ENCODE assay signal across 2 cellular contexts in genomic region chr2:105842555-105842954, GRCh38.
A peak's percentile ranks its signal among the peaks of the same experiment; 100 is the strongest.
TF ChIP-seq lines count a peak whose summit lies in the region.

No MANE protein-coding gene starts in this region.

TF ChIP-seq in HEK293, 187 proteins besides CTCF, POLR2A, EP300 and RAD21 (continued from another document and continues in another):
- TF ChIP-seq, protein P1, sequence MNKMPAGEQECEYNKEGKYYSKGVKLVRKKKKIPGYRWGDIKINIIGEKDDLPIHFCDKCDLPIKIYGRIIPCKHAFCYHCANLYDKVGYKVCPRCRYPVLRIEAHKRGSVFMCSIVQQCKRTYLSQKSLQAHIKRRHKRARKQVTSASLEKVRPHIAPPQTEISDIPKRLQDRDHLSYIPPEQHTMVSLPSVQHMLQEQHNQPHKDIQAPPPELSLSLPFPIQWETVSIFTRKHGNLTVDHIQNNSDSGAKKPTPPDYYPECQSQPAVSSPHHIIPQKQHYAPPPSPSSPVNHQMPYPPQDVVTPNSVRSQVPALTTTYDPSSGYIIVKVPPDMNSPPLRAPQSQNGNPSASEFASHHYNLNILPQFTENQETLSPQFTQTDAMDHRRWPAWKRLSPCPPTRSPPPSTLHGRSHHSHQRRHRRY (tag by site-specific recombination; IDR thresholded peaks at IDR 0.05): no peak
- TF ChIP-seq KLF16 (tag by site-specific recombination; IDR thresholded peaks at IDR 0.05) (no peak), ZNF514 (tag by site-specific recombination; IDR thresholded peaks at IDR 0.05) (no peak), ZNF112 (tag by site-specific recombination; IDR thresholded peaks at IDR 0.05) (no peak), ZNF548 (tag by site-specific recombination; IDR thresholded peaks at IDR 0.05) (no peak), ZNF629 (tag by site-specific recombination; IDR thresholded peaks at IDR 0.05) (no peak), MZF1 (tag by site-specific recombination; IDR thresholded peaks at IDR 0.05; ENCODE audit: borderline replicate concordance) (no peak), REST (tag by site-specific recombination; IDR thresholded peaks at IDR 0.05) (no peak), ZNF146 (tag by site-specific recombination; IDR thresholded peaks at IDR 0.05) (no peak), ZNF354C (tag by site-specific recombination; IDR thresholded peaks at IDR 0.05; ENCODE audit: borderline replicate concordance, low read depth) (no peak), GLI2 (tag by site-specific recombination; IDR thresholded peaks at IDR 0.05; ENCODE audit: borderline replicate concordance, low read depth) (peak; percentile 52; the same call in 1 of the 2 replicates), ZNF792 (tag by site-specific recombination; IDR thresholded peaks at IDR 0.05) (no peak), ZNF140 (tag by site-specific recombination; IDR thresholded peaks at IDR 0.05) (no peak), ZNF768 (tag by site-specific recombination; IDR thresholded peaks at IDR 0.05) (no peak), HOXC10 (CRISPR knock-in tag; IDR thresholded peaks at IDR 0.05) (no peak), HOXD13 (CRISPR knock-in tag; IDR thresholded peaks at IDR 0.05; ENCODE audit: borderline replicate concordance) (no peak), YY1 (tag by site-specific recombination; IDR thresholded peaks at IDR 0.05) (no peak), ZNF521 (tag by site-specific recombination; IDR thresholded peaks at IDR 0.05) (no peak), ZNF19 (tag by site-specific recombination; IDR thresholded peaks at IDR 0.05; ENCODE audit: low read depth) (no peak), ZNF549 (tag by site-specific recombination; IDR thresholded peaks at IDR 0.05) (no peak)
- TF ChIP-seq, protein P2, sequence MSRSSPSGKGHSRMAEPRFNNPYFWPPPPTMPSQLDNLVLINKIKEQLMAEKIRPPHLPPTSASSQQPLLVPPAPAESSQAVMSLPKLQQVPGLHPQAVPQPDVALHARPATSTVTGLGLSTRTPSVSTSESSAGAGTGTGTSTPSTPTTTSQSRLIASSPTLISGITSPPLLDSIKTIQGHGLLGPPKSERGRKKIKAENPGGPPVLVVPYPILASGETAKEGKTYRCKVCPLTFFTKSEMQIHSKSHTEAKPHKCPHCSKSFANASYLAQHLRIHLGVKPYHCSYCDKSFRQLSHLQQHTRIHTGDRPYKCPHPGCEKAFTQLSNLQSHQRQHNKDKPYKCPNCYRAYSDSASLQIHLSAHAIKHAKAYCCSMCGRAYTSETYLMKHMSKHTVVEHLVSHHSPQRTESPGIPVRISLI (tag by site-specific recombination; IDR thresholded peaks at IDR 0.05): no peak
- TF ChIP-seq, protein P3, sequence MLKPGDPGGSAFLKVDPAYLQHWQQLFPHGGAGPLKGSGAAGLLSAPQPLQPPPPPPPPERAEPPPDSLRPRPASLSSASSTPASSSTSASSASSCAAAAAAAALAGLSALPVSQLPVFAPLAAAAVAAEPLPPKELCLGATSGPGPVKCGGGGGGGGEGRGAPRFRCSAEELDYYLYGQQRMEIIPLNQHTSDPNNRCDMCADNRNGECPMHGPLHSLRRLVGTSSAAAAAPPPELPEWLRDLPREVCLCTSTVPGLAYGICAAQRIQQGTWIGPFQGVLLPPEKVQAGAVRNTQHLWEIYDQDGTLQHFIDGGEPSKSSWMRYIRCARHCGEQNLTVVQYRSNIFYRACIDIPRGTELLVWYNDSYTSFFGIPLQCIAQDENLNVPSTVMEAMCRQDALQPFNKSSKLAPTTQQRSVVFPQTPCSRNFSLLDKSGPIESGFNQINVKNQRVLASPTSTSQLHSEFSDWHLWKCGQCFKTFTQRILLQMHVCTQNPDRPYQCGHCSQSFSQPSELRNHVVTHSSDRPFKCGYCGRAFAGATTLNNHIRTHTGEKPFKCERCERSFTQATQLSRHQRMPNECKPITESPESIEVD (tag by site-specific recombination; IDR thresholded peaks at IDR 0.05): peak; percentile 56

TF ChIP-seq in K562, 482 proteins besides CTCF, POLR2A, EP300 and RAD21 (continued from another document):
- TF ChIP-seq, protein P4, sequence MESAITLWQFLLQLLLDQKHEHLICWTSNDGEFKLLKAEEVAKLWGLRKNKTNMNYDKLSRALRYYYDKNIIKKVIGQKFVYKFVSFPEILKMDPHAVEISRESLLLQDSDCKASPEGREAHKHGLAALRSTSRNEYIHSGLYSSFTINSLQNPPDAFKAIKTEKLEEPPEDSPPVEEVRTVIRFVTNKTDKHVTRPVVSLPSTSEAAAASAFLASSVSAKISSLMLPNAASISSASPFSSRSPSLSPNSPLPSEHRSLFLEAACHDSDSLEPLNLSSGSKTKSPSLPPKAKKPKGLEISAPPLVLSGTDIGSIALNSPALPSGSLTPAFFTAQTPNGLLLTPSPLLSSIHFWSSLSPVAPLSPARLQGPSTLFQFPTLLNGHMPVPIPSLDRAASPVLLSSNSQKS (CRISPR knock-in tag; IDR thresholded peaks at IDR 0.05): no peak
- no peak for TF ChIP-seq PBX2 (CRISPR knock-in tag; IDR thresholded peaks at IDR 0.05; ENCODE audit: low read depth)
- TF ChIP-seq PBX2 (tag; conservative IDR thresholded peaks at IDR 0.05; ENCODE audit: low read depth): peak; percentile 60
- no peak for TF ChIP-seq SIX5 (IDR thresholded peaks at IDR 0.05; ENCODE audit: borderline replicate concordance in 1 of 2, insufficient read depth in 1 of 2, low read depth in 1 of 2, low read length in 2 of 2)
- TF ChIP-seq, protein P5, sequence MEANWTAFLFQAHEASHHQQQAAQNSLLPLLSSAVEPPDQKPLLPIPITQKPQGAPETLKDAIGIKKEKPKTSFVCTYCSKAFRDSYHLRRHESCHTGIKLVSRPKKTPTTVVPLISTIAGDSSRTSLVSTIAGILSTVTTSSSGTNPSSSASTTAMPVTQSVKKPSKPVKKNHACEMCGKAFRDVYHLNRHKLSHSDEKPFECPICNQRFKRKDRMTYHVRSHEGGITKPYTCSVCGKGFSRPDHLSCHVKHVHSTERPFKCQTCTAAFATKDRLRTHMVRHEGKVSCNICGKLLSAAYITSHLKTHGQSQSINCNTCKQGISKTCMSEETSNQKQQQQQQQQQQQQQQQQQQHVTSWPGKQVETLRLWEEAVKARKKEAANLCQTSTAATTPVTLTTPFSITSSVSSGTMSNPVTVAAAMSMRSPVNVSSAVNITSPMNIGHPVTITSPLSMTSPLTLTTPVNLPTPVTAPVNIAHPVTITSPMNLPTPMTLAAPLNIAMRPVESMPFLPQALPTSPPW (CRISPR knock-in tag; IDR thresholded peaks at IDR 0.05): peak; percentile 61
- TF ChIP-seq PCBP2 (IDR thresholded peaks at IDR 0.05; ENCODE audit: low read depth, low read length, poor library complexity, severe bottlenecking): no peak
- TF ChIP-seq FUS (optimal IDR thresholded peaks at IDR 0.05; ENCODE audit: low read depth, low read length): no peak
- no peak for TF ChIP-seq ID3 (CRISPR knock-in tag; IDR thresholded peaks at IDR 0.05)
- TF ChIP-seq ID3 (tag; IDR thresholded peaks at IDR 0.05): no peak
- peak; percentile 60; the same call in 1 of the 2 replicates for TF ChIP-seq EGR1 (conservative IDR thresholded peaks at IDR 0.05)
- TF ChIP-seq, protein P6, sequence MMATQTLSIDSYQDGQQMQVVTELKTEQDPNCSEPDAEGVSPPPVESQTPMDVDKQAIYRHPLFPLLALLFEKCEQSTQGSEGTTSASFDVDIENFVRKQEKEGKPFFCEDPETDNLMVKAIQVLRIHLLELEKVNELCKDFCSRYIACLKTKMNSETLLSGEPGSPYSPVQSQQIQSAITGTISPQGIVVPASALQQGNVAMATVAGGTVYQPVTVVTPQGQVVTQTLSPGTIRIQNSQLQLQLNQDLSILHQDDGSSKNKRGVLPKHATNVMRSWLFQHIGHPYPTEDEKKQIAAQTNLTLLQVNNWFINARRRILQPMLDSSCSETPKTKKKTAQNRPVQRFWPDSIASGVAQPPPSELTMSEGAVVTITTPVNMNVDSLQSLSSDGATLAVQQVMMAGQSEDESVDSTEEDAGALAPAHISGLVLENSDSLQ (IDR thresholded peaks at IDR 0.05): 0 out of 2 replicates have a peak, but pooled peaks have one; percentile 10
- TF ChIP-seq KDM4B (IDR thresholded peaks at IDR 0.05; ENCODE audit: borderline replicate concordance in 2 of 2, low read depth in 1 of 2): no peak
- TF ChIP-seq FOXP1 (CRISPR knock-in tag; IDR thresholded peaks at IDR 0.05): no peak
- peak; percentile 7; the same call in 1 of the 2 replicates for TF ChIP-seq ARID1B (IDR thresholded peaks at IDR 0.05)
- TF ChIP-seq FOXA1 (IDR thresholded peaks at IDR 0.05; ENCODE audit: borderline replicate concordance): no peak
- TF ChIP-seq KHSRP (IDR thresholded peaks at IDR 0.05): no peak
- no peak for TF ChIP-seq PHB (CRISPR knock-in tag; IDR thresholded peaks at IDR 0.05)
- no peak for TF ChIP-seq YBX1 (IDR thresholded peaks at IDR 0.05)
- TF ChIP-seq MEIS2 (IDR thresholded peaks at IDR 0.05; ENCODE audit: partially characterized antibody): peak; percentile 47
- no peak for TF ChIP-seq SREBF2 (CRISPR knock-in tag; IDR thresholded peaks at IDR 0.05)
- no peak for TF ChIP-seq RFX7 (CRISPR knock-in tag; IDR thresholded peaks at IDR 0.05)
- TF ChIP-seq E2F5 (CRISPR knock-in tag; IDR thresholded peaks at IDR 0.05): no peak
- TF ChIP-seq ZNF609 (CRISPR knock-in tag; IDR thresholded peaks at IDR 0.05; ENCODE audit: borderline replicate concordance): no peak
- TF ChIP-seq JUNB (CRISPR knock-in tag; conservative IDR thresholded peaks at IDR 0.05): no peak
- TF ChIP-seq ZNF707 (CRISPR knock-in tag; conservative IDR thresholded peaks at IDR 0.05): no peak
